8 cellular contexts compared by ENCODE assay signal in genomic region chr1:23544444-23545389, GRCh38. TPM values are rescaled to one million over a fixed set of nuclear protein-coding genes. Genes with fewer than 3 reads are reported as not detected.
DNase-seq lines count a peak whose midpoint lies in the region; ATAC-seq and TF ChIP-seq lines count a peak whose summit lies in the region.

No MANE protein-coding gene starts in this region.

- peaks cover 16% of the 10 kb centered on the region for H3K4me1 ChIP-seq in adipocyte (ENCODE audit: control insufficient read depth, insufficient read depth, low read length)
- H3K4me1 ChIP-seq in heart left ventricle: peaks cover 2 to 37% (median 15%) of the 10 kb centered on the region in 12 donors

- H3K36me3 ChIP-seq in SU-DHL-6 (ENCODE audit: low read length): no peaks in the 10 kb centered on the region
- H3K36me3 ChIP-seq in adipocyte (ENCODE audit: control insufficient read depth, insufficient read depth, low read length, severe bottlenecking): no peaks in the 10 kb centered on the region
- H3K36me3 ChIP-seq in heart left ventricle: no peaks in the 10 kb centered on the region

- H3K9me3 ChIP-seq in SU-DHL-6 (ENCODE audit: insufficient read depth, low read length): no peaks in the 10 kb centered on the region
- no peaks in the 10 kb centered on the region for H3K9me3 ChIP-seq in adipocyte (ENCODE audit: control insufficient read depth, low read length)
- H3K9me3 ChIP-seq in heart left ventricle: no peaks in the 10 kb centered on the region

- peak; percentile 27 to 78 (median 68) for ATAC-seq in heart left ventricle
- no peak for ATAC-seq in GM19351 (IDR thresholded peaks at IDR 0.05; ENCODE audit: unreplicated experiment)
- ATAC-seq in GM21515 (IDR thresholded peaks at IDR 0.05; ENCODE audit: unreplicated experiment): no peak

- no peaks in the 10 kb centered on the region for H3K9me2 ChIP-seq in SU-DHL-6 (replicated peaks; ENCODE audit: insufficient read depth, low read length)

- H3K9ac ChIP-seq in SU-DHL-6 (ENCODE audit: low read length): no peak overlapping the region
- peak overlapping the region; percentile 50 for H3K9ac ChIP-seq in adipocyte (ENCODE audit: low read length)

- H3K27ac ChIP-seq in SU-DHL-6 (ENCODE audit: low read depth, low read length): no peak overlapping the region
- H3K27ac ChIP-seq in heart left ventricle: peak overlapping the region in 2 of 12 donors; percentile 20 to 40

- DNase-seq in G401 (ENCODE audit: low spot score) (peak; percentile 81), NCI-H1092 (lab: John Stamatoyannopoulos, UW) (peak; percentile 69), adipocyte (ENCODE audit: low read depth) (peak; percentile 92), heart left ventricle (peak; percentile 66 to 82 (median 77)), renal cortical epithelial cell (ENCODE audit: low read depth) (peak; percentile 74)

- H3K27me3 ChIP-seq in SU-DHL-6 (ENCODE audit: low read length) (no peaks in the 10 kb centered on the region), adipocyte (replicated peaks; ENCODE audit: control insufficient read depth, insufficient read depth, low read length) (no peaks in the 10 kb centered on the region), heart left ventricle (no peaks in the 10 kb centered on the region)

- TF ChIP-seq CTCF in SU-DHL-6 (IDR thresholded peaks at IDR 0.05; ENCODE audit: insufficient read depth, low read length, poor library complexity, severe bottlenecking): peak; percentile 81
- TF ChIP-seq CTCF in heart left ventricle (IDR thresholded peaks at IDR 0.05): peak; percentile 76 to 97 (median 91)

- peaks cover 5% of the 10 kb centered on the region; the same call in 1 of the 2 replicates for H3F3A ChIP-seq in SU-DHL-6 (ENCODE audit: insufficient read depth)

- 33 to 45% (median 38%) methylated on average over 8 of the region's 8 CpGs for WGBS in heart left ventricle, 4 donors

- no peaks in the 10 kb centered on the region for H4K20me1 ChIP-seq in SU-DHL-6 (ENCODE audit: low read depth, low read length)

- no peak overlapping the region for H2AFZ ChIP-seq in SU-DHL-6 (ENCODE audit: low read depth, low read length, severe bottlenecking)

- H3K79me2 ChIP-seq in SU-DHL-6 (ENCODE audit: insufficient read depth, low read length): no peaks in the 10 kb centered on the region

- H3K4me2 ChIP-seq in SU-DHL-6 (ENCODE audit: low read depth, low read length, poor library complexity, severe bottlenecking): no peak overlapping the region

- TF ChIP-seq POLR2A in heart left ventricle (IDR thresholded peaks at IDR 0.05): no peak

- intact Hi-C loops in heart left ventricle (cut with DNase I): loop anchor here (1.0 kb wide), 2 partner anchors 93 to 94 kb away; no protein-coding TSS in a partner anchor

- in situ Hi-C loops in G401 (cut with HindIII; ENCODE audit: low sequenced_read_pairs): no loop called here

- H3K4me3 ChIP-seq in SU-DHL-6 (ENCODE audit: insufficient read depth, low read length, poor library complexity, severe bottlenecking) (no peak overlapping the region), adipocyte (ENCODE audit: low read length) (no peak overlapping the region), heart left ventricle (no peak overlapping the region)

RNA-seq across cellular contexts. Expression of gene E2F2, which starts 13.7 kb away (rescaled TPM):
- total RNA-seq in G401 (2014; rRNA removed; shearing (Covaris generic)): 8.4 and 11.7 TPM in 2 replicates
- total RNA-seq in heart left ventricle (1 to 10 TPM in 1 of 9 donors, under 1 TPM in 7, not detected in 1; 0.07 to 2.7 (median 0.21) TPM), renal cortical epithelial cell (0.15 and 0.69 TPM in 2 replicates)
- polyA plus RNA-seq in heart left ventricle: under 1 TPM; 0.04 to 0.12 TPM

RNA-seq across cellular contexts. Expression of gene ID3, which starts 14.6 kb away (rescaled TPM):
- 1,524 and 1,844 TPM in 2 replicates for total RNA-seq in G401 (2014; rRNA removed; shearing (Covaris generic))
- total RNA-seq in heart left ventricle (100 to 1,000 TPM in 3 of 9 donors, 10 to 100 TPM in 6; 57.5 to 185 (median 91.0) TPM), renal cortical epithelial cell (29.9 and 65.3 TPM in 2 replicates)
- 100 to 1,000 TPM in 1 of 2 donors, 10 to 100 TPM in 1; 55.3 to 153 TPM for polyA plus RNA-seq in heart left ventricle

Comparison
In these comparisons a context has a peak if more than half of its experiments do, and no peak if none do; other contexts are left out.
1. ATAC-seq: peak in heart left ventricle (4 of 4); none in GM19351 (single experiment) and GM21515 (single experiment).
2. Peak in every context shown above with its lines, with median percentiles within 50 percentile points of each other: DNase-seq.